Comparison of ENCODE assay signal across 8 cellular contexts in the genomic region with DNA sequence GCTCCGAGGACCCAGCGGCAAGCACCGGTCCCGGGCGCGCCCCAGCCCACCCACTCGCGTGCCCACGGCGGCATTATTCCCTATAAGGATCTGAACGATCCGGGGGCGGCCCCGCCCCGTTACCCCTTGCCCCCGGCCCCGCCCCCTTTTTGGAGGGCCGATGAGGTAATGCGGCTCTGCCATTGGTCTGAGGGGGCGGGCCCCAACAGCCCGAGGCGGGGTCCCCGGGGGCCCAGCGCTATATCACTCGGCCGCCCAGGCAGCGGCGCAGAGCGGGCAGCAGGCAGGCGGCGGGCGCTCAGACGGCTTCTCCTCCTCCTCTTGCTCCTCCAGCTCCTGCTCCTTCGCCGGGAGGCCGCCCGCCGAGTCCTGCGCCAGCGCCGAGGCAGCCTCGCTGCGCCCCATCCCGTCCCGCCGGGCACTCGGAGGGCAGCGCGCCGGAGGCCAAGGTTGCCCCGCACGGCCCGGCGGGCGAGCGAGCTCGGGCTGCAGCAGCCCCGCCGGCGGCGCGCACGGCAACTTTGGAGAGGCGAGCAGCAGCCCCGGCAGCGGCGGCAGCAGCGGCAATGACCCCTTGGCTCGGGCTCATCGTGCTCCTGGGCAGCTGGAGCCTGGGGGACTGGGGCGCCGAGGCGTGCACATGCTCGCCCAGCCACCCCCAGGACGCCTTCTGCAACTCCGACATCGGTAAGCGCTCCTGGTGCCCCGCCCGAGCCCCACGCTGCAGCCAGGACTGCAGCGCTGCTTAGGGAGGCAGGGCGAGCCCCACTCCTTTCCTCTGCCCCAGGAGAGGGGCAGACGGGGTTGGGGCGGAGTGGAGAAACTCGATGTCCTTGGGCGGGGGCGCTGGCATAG. TPM values are rescaled to one million over a fixed set of nuclear protein-coding genes. Genes with fewer than 3 reads are reported as not detected.
DNase-seq lines count a peak whose midpoint lies in the region; ATAC-seq lines count a peak whose summit lies in the region.

A gene (plus strand): TSS at position 270 of the 855 bp plus-strand sequence. CDS start 297 bp downstream, at position 567.

- no peaks in the 10 kb centered on the region for H3K36me3 Mint-ChIP-seq in stimulated activated effector memory CD8-positive, alpha-beta T cell treated with anti-CD3 and anti-CD28 coated beads, Interleukin-12 subunit alpha, Interleukin-12 subunit beta, amount 100 ng/mL, for 72 hours

- H3K4me3 Mint-ChIP-seq in stimulated activated effector memory CD8-positive, alpha-beta T cell treated with anti-CD3 and anti-CD28 coated beads, Interleukin-12 subunit alpha, Interleukin-12 subunit beta, amount 100 ng/mL, for 72 hours: no peak within 1 kb of the TSS

- DNase-seq in DMS 273 (lab: John Stamatoyannopoulos, UW; ENCODE audit: unreplicated experiment): peak; percentile 87
- DNase-seq in NOMO-1 (lab: John Stamatoyannopoulos, UW; ENCODE audit: unreplicated experiment in 2 of 2): peak; percentile 33 to 63
- DNase-seq in dermis microvascular lymphatic vessel endothelial cell (ENCODE audit: low read depth in 2 of 2): peak; percentile 60 to 61
- peak; percentile 91 for DNase-seq in left lobe of liver (ENCODE audit: low spot score)
- DNase-seq in stimulated activated effector memory CD8-positive, alpha-beta T cell treated with anti-CD3 and anti-CD28 coated beads, Interleukin-12 subunit alpha, Interleukin-12 subunit beta, amount 100 ng/mL, for 72 hours (ENCODE audit: low spot score in 2 of 2): no peak
- DNase-seq in SKM-1 (lab: John Stamatoyannopoulos, UW; ENCODE audit: unreplicated experiment): no peak
- DNase-seq in HCEC 1CT: no peak

- peaks cover 5% of the 10 kb centered on the region for H3K4me1 Mint-ChIP-seq in stimulated activated effector memory CD8-positive, alpha-beta T cell treated with anti-CD3 and anti-CD28 coated beads, Interleukin-12 subunit alpha, Interleukin-12 subunit beta, amount 100 ng/mL, for 72 hours

- H3K9me3 Mint-ChIP-seq in stimulated activated effector memory CD8-positive, alpha-beta T cell treated with anti-CD3 and anti-CD28 coated beads, Interleukin-12 subunit alpha, Interleukin-12 subunit beta, amount 100 ng/mL, for 72 hours: no peaks in the 10 kb centered on the region

- H3K27ac Mint-ChIP-seq in stimulated activated effector memory CD8-positive, alpha-beta T cell treated with anti-CD3 and anti-CD28 coated beads, Interleukin-12 subunit alpha, Interleukin-12 subunit beta, amount 100 ng/mL, for 72 hours: no peak within 1 kb of the TSS

- ATAC-seq in left lobe of liver (peak; percentile 88), HG02642 (IDR thresholded peaks at IDR 0.05; ENCODE audit: poor library complexity, unreplicated experiment) (no peak)
- peak; percentile 11 for ATAC-seq in stimulated activated effector memory CD8-positive, alpha-beta T cell treated with anti-CD3 and anti-CD28 coated beads, Interleukin-12 subunit alpha, Interleukin-12 subunit beta, amount 100 ng/mL, for 72 hours

RNA-seq across cellular contexts. Expression of the gene that starts here (rescaled TPM):
- 116 and 341 TPM in 2 replicates for total RNA-seq in dermis microvascular lymphatic vessel endothelial cell
- total RNA-seq in left lobe of liver: 26.7 TPM

Comparison
In these comparisons a context has a peak if more than half of its experiments do, and no peak if none do; other contexts are left out.
1. DNase-seq: peak in DMS 273 (single experiment), NOMO-1 (2 of 2), dermis microvascular lymphatic vessel endothelial cell (2 of 2) and left lobe of liver (single experiment); none in stimulated activated effector memory CD8-positive, alpha-beta T cell treated with anti-CD3 and anti-CD28 coated beads, Interleukin-12 subunit alpha, Interleukin-12 subunit beta, amount 100 ng/mL, for 72 hours (0 of 2), SKM-1 (single experiment) and HCEC 1CT (single experiment).